In genomic region chr14:60643443-60644402, GRCh38 we compare ENCODE assay signal across 2 cellular contexts.
TF ChIP-seq lines count a peak whose summit lies in the region.

No MANE protein-coding gene starts in this region.

TF ChIP-seq in SK-N-SH, 30 proteins besides CTCF, POLR2A, EP300 and RAD21 (continued from another document):
- TF ChIP-seq, protein P1, sequence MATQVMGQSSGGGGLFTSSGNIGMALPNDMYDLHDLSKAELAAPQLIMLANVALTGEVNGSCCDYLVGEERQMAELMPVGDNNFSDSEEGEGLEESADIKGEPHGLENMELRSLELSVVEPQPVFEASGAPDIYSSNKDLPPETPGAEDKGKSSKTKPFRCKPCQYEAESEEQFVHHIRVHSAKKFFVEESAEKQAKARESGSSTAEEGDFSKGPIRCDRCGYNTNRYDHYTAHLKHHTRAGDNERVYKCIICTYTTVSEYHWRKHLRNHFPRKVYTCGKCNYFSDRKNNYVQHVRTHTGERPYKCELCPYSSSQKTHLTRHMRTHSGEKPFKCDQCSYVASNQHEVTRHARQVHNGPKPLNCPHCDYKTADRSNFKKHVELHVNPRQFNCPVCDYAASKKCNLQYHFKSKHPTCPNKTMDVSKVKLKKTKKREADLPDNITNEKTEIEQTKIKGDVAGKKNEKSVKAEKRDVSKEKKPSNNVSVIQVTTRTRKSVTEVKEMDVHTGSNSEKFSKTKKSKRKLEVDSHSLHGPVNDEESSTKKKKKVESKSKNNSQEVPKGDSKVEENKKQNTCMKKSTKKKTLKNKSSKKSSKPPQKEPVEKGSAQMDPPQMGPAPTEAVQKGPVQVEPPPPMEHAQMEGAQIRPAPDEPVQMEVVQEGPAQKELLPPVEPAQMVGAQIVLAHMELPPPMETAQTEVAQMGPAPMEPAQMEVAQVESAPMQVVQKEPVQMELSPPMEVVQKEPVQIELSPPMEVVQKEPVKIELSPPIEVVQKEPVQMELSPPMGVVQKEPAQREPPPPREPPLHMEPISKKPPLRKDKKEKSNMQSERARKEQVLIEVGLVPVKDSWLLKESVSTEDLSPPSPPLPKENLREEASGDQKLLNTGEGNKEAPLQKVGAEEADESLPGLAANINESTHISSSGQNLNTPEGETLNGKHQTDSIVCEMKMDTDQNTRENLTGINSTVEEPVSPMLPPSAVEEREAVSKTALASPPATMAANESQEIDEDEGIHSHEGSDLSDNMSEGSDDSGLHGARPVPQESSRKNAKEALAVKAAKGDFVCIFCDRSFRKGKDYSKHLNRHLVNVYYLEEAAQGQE (IDR thresholded peaks at IDR 0.05; ENCODE audit: low read depth, low read length) = no peak
- TF ChIP-seq SIN3A (IDR thresholded peaks at IDR 0.05; ENCODE audit: borderline replicate concordance, low read depth, low read length) (no peak), MXI1 (IDR thresholded peaks at IDR 0.05; ENCODE audit: low read depth, low read length) (no peak), ELF1 (IDR thresholded peaks at IDR 0.05) (no peak)

TF ChIP-seq in SK-N-SH treated with all-trans-retinoic acid at 6 μM for 48 hours, 23 proteins besides CTCF, POLR2A, EP300 and RAD21:
- TF ChIP-seq, protein P2, sequence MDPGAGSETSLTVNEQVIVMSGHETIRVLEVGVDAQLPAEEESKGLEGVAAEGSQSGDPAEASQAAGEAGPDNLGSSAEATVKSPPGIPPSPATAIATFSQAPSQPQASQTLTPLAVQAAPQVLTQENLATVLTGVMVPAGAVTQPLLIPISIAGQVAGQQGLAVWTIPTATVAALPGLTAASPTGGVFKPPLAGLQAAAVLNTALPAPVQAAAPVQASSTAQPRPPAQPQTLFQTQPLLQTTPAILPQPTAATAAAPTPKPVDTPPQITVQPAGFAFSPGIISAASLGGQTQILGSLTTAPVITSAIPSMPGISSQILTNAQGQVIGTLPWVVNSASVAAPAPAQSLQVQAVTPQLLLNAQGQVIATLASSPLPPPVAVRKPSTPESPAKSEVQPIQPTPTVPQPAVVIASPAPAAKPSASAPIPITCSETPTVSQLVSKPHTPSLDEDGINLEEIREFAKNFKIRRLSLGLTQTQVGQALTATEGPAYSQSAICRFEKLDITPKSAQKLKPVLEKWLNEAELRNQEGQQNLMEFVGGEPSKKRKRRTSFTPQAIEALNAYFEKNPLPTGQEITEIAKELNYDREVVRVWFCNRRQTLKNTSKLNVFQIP (CRISPR knock-in tag; IDR thresholded peaks at IDR 0.05; ENCODE audit: borderline replicate concordance, low read depth) = no peak
- TF ChIP-seq ISL1 (CRISPR knock-in tag; IDR thresholded peaks at IDR 0.05) = no peak
- TF ChIP-seq PPARA (CRISPR knock-in tag; IDR thresholded peaks at IDR 0.05; ENCODE audit: borderline replicate concordance) = no peak
- TF ChIP-seq SNAI2 (CRISPR knock-in tag; IDR thresholded peaks at IDR 0.05) = no peak
- no peak for TF ChIP-seq PATZ1 (CRISPR knock-in tag; IDR thresholded peaks at IDR 0.05; ENCODE audit: borderline replicate concordance)
